ENCODE assay signal across 2 cellular contexts in the genomic region with DNA sequence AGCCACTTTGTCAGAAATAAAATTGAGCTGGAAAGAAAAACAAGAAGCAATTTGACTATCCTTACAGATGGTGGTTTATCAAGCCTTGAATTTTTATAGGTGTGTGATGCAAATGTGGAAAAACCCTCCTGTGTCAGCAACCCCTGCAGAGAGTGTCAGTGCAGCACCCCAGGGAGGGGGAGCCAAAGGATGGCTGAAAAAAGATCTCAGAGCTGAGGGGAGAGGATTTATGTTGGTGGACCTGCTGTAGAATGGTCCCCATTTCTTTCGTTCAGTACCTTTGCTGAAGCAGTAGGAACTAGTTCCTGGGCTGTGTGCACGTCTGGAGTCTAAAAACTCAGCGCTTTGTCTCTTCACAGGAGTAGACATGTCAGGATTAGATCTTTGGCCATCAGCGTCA.
TF ChIP-seq lines count a peak whose summit lies in the region.

No MANE protein-coding gene starts in this region.

TF ChIP-seq in SK-N-SH, 30 proteins besides CTCF, POLR2A, EP300 and RAD21 (continued from another document):
- TF ChIP-seq, protein P1, sequence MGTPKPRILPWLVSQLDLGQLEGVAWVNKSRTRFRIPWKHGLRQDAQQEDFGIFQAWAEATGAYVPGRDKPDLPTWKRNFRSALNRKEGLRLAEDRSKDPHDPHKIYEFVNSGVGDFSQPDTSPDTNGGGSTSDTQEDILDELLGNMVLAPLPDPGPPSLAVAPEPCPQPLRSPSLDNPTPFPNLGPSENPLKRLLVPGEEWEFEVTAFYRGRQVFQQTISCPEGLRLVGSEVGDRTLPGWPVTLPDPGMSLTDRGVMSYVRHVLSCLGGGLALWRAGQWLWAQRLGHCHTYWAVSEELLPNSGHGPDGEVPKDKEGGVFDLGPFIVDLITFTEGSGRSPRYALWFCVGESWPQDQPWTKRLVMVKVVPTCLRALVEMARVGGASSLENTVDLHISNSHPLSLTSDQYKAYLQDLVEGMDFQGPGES (IDR thresholded peaks at IDR 0.05; ENCODE audit: low read depth, low read length): no peak
- TF ChIP-seq RXRA (IDR thresholded peaks at IDR 0.05; ENCODE audit: borderline replicate concordance, low read depth): no peak
- no peak for TF ChIP-seq YY1 (IDR thresholded peaks at IDR 0.05; ENCODE audit: low read depth)
- TF ChIP-seq CHD2 (IDR thresholded peaks at IDR 0.05; ENCODE audit: low read length, partially characterized antibody): no peak
- no peak for TF ChIP-seq GABPA (IDR thresholded peaks at IDR 0.05; ENCODE audit: low read depth)
- no peak for TF ChIP-seq GATA2 (CRISPR knock-in tag; IDR thresholded peaks at IDR 0.05)
- no peak for TF ChIP-seq FOXJ3 (CRISPR knock-in tag; IDR thresholded peaks at IDR 0.05)
- no peak for TF ChIP-seq SMC3 (IDR thresholded peaks at IDR 0.05; ENCODE audit: low read depth, low read length)
- TF ChIP-seq SIN3A (IDR thresholded peaks at IDR 0.05; ENCODE audit: borderline replicate concordance, low read depth, low read length): no peak
- TF ChIP-seq MXI1 (IDR thresholded peaks at IDR 0.05; ENCODE audit: low read depth, low read length): no peak
TF ChIP-seq in SK-N-SH: peak in this region for 0.

TF ChIP-seq in SK-N-SH treated with all-trans-retinoic acid at 6 μM for 48 hours, 23 proteins besides CTCF, POLR2A, EP300 and RAD21 (continued from another document):
- TF ChIP-seq, protein P2, sequence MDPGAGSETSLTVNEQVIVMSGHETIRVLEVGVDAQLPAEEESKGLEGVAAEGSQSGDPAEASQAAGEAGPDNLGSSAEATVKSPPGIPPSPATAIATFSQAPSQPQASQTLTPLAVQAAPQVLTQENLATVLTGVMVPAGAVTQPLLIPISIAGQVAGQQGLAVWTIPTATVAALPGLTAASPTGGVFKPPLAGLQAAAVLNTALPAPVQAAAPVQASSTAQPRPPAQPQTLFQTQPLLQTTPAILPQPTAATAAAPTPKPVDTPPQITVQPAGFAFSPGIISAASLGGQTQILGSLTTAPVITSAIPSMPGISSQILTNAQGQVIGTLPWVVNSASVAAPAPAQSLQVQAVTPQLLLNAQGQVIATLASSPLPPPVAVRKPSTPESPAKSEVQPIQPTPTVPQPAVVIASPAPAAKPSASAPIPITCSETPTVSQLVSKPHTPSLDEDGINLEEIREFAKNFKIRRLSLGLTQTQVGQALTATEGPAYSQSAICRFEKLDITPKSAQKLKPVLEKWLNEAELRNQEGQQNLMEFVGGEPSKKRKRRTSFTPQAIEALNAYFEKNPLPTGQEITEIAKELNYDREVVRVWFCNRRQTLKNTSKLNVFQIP (CRISPR knock-in tag; IDR thresholded peaks at IDR 0.05; ENCODE audit: borderline replicate concordance, low read depth): no peak
- TF ChIP-seq ZNF8 (CRISPR knock-in tag; IDR thresholded peaks at IDR 0.05): no peak
- TF ChIP-seq, protein P3, sequence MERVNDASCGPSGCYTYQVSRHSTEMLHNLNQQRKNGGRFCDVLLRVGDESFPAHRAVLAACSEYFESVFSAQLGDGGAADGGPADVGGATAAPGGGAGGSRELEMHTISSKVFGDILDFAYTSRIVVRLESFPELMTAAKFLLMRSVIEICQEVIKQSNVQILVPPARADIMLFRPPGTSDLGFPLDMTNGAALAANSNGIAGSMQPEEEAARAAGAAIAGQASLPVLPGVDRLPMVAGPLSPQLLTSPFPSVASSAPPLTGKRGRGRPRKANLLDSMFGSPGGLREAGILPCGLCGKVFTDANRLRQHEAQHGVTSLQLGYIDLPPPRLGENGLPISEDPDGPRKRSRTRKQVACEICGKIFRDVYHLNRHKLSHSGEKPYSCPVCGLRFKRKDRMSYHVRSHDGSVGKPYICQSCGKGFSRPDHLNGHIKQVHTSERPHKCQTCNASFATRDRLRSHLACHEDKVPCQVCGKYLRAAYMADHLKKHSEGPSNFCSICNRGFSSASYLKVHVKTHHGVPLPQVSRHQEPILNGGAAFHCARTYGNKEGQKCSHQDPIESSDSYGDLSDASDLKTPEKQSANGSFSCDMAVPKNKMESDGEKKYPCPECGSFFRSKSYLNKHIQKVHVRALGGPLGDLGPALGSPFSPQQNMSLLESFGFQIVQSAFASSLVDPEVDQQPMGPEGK (CRISPR knock-in tag; IDR thresholded peaks at IDR 0.05; ENCODE audit: borderline replicate concordance): no peak
- TF ChIP-seq PPARA (CRISPR knock-in tag; IDR thresholded peaks at IDR 0.05; ENCODE audit: borderline replicate concordance): no peak
- TF ChIP-seq, protein P4, sequence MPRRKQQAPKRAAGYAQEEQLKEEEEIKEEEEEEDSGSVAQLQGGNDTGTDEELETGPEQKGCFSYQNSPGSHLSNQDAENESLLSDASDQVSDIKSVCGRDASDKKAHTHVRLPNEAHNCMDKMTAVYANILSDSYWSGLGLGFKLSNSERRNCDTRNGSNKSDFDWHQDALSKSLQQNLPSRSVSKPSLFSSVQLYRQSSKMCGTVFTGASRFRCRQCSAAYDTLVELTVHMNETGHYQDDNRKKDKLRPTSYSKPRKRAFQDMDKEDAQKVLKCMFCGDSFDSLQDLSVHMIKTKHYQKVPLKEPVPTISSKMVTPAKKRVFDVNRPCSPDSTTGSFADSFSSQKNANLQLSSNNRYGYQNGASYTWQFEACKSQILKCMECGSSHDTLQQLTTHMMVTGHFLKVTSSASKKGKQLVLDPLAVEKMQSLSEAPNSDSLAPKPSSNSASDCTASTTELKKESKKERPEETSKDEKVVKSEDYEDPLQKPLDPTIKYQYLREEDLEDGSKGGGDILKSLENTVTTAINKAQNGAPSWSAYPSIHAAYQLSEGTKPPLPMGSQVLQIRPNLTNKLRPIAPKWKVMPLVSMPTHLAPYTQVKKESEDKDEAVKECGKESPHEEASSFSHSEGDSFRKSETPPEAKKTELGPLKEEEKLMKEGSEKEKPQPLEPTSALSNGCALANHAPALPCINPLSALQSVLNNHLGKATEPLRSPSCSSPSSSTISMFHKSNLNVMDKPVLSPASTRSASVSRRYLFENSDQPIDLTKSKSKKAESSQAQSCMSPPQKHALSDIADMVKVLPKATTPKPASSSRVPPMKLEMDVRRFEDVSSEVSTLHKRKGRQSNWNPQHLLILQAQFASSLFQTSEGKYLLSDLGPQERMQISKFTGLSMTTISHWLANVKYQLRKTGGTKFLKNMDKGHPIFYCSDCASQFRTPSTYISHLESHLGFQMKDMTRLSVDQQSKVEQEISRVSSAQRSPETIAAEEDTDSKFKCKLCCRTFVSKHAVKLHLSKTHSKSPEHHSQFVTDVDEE (CRISPR knock-in tag; IDR thresholded peaks at IDR 0.05): no peak
- TF ChIP-seq, protein P5, sequence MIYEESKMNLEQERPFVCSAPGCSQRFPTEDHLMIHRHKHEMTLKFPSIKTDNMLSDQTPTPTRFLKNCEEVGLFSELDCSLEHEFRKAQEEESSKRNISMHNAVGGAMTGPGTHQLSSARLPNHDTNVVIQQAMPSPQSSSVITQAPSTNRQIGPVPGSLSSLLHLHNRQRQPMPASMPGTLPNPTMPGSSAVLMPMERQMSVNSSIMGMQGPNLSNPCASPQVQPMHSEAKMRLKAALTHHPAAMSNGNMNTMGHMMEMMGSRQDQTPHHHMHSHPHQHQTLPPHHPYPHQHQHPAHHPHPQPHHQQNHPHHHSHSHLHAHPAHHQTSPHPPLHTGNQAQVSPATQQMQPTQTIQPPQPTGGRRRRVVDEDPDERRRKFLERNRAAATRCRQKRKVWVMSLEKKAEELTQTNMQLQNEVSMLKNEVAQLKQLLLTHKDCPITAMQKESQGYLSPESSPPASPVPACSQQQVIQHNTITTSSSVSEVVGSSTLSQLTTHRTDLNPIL (CRISPR knock-in tag; IDR thresholded peaks at IDR 0.05; ENCODE audit: low read depth): no peak
- TF ChIP-seq ZFP3 (CRISPR knock-in tag; IDR thresholded peaks at IDR 0.05): no peak
- no peak for TF ChIP-seq ZFP30 (CRISPR knock-in tag; IDR thresholded peaks at IDR 0.05)
- TF ChIP-seq OSR1 (CRISPR knock-in tag; IDR thresholded peaks at IDR 0.05): no peak
- TF ChIP-seq ISL1 (CRISPR knock-in tag; IDR thresholded peaks at IDR 0.05): no peak
- TF ChIP-seq TOX (CRISPR knock-in tag; IDR thresholded peaks at IDR 0.05; ENCODE audit: borderline replicate concordance): no peak
- TF ChIP-seq GLIS3 (CRISPR knock-in tag; IDR thresholded peaks at IDR 0.05): no peak
- no peak for TF ChIP-seq RARB (CRISPR knock-in tag; IDR thresholded peaks at IDR 0.05)
- TF ChIP-seq ESRRG (CRISPR knock-in tag; IDR thresholded peaks at IDR 0.05): no peak
